Comparison of ENCODE assay signal across 19 cellular contexts in genomic region chr5:150122536-150123481, GRCh38. TPM values are rescaled to one million over a fixed set of nuclear protein-coding genes. Genes with fewer than 3 reads are reported as not detected.
"Had no signal": no experiment of that assay in that cellular context is flagged by ENCODE, and none has a peak within 500 bp of the region (broad histone marks: within the 10 kb centered on the region; RNA-seq: fewer than 3 reads in every experiment).

No MANE protein-coding gene starts in this region.

- FAIRE-seq: endothelial cell of umbilical vein, islet of Langerhans had no signal

- H3K27me3 ChIP-seq: right lobe of liver, upper lobe of left lung had no signal

- H3K36me3 ChIP-seq: right lobe of liver had no signal

- H3K4me1 ChIP-seq: right lobe of liver had no signal

- H3K4me3 ChIP-seq: left ventricle myocardium inferior, right lobe of liver, upper lobe of left lung had no signal

- H3K27ac ChIP-seq: right lobe of liver had no signal

- DNase-seq: activated B cell treated with CpG ODN at 0.5 μM for 24 hours; activated CD8-positive, alpha-beta memory T cell treated with anti-CD3 and anti-CD28 coated beads for 24 hours; amniotic stem cell; foreskin melanocyte; head of caudate nucleus; left ventricle myocardium inferior; mesendoderm; stimulated activated CD4-positive, alpha-beta T cell treated with anti-CD3 and anti-CD28 coated beads, Interleukin-12 subunit alpha, Interleukin-12 subunit beta, amount 100 ng/mL, for 4 hours; stimulated activated naive CD4-positive, alpha-beta T cell; substantia nigra; T-cell had no signal

- H3K9me3 ChIP-seq: left ventricle myocardium inferior, right lobe of liver, upper lobe of left lung had no signal

RNA-seq across cellular contexts. Expression of gene CSF1R, which starts 36.5 kb away (rescaled TPM):
- total RNA-seq: activated CD4-positive, alpha-beta T cell treated with anti-CD3 and anti-CD28 coated beads, Interleukin-2, amount 10 ng/mL, durations not matched to agents 24 days and 14 days; endothelial cell of umbilical vein; neural crest cell; progenitor cell of endocrine pancreas had no signal
- polyA plus RNA-seq: endothelial cell of umbilical vein had no signal

RNA-seq across cellular contexts. Expression of gene CDX1, which starts 43.8 kb away (rescaled TPM):
- total RNA-seq: activated B cell treated with CpG ODN at 0.5 μM for 24 hours; activated CD4-positive, alpha-beta T cell treated with anti-CD3 and anti-CD28 coated beads, Interleukin-2, amount 10 ng/mL, durations not matched to agents 24 days and 14 days; cerebellum; endothelial cell of umbilical vein; left ventricle myocardium inferior; neural crest cell; right lobe of liver had no signal
- polyA plus RNA-seq: endothelial cell of umbilical vein had no signal
